ENCODE assay signal across 16 cellular contexts in genomic region chr11:122248939-122249338, GRCh38.
"Had no signal": no experiment of that assay in that cellular context is flagged by ENCODE, and none has a peak within 500 bp of the region (broad histone marks: within the 10 kb centered on the region; RNA-seq: fewer than 3 reads in every experiment).

No MANE protein-coding gene starts in this region.

- H3K4me1 Mint-ChIP-seq: activated B cell treated with CpG ODN at 0.5 μM for 24 hours; activated CD4-positive, alpha-beta T cell treated with anti-CD3 and anti-CD28 coated beads, Interleukin-2, amount 10 ng/mL, durations not matched to agents 24 days and 14 days; T-helper 17 cell had no signal

- H3K9me3 ChIP-seq: ascending aorta, esophagus muscularis mucosa, tibial nerve had no signal

- ATAC-seq: T-helper 17 cell had no signal

- H3K4me3 Mint-ChIP-seq: activated B cell treated with CpG ODN at 0.5 μM for 24 hours; activated CD4-positive, alpha-beta T cell treated with anti-CD3 and anti-CD28 coated beads, Interleukin-2, amount 10 ng/mL, durations not matched to agents 24 days and 14 days; nephron; T-helper 17 cell had no signal

- H3K4me3 ChIP-seq: ascending aorta, cardiac muscle cell, esophagus muscularis mucosa, skin epidermis, tibial nerve had no signal

- DNase-seq: activated B cell treated with CpG ODN at 0.5 μM for 24 hours; activated CD4-positive, alpha-beta T cell treated with anti-CD3 and anti-CD28 coated beads, Interleukin-2, amount 10 ng/mL, durations not matched to agents 24 days and 14 days; activated naive CD4-positive, alpha-beta T cell; glutamatergic neuron; hypothalamus; kidney glomerular epithelial cell; posterior cingulate gyrus; stimulated activated CD4-positive, alpha-beta T cell treated with anti-CD3 and anti-CD28 coated beads, Interleukin-4, amount 100 ng/mL, for 24 hours; stimulated activated naive CD4-positive, alpha-beta T cell; T-helper 17 cell had no signal

- H3K27me3 Mint-ChIP-seq: activated B cell treated with CpG ODN at 0.5 μM for 24 hours; activated CD4-positive, alpha-beta T cell treated with anti-CD3 and anti-CD28 coated beads, Interleukin-2, amount 10 ng/mL, durations not matched to agents 24 days and 14 days; T-helper 17 cell had no signal

- H3K27me3 ChIP-seq: ascending aorta, cardiac muscle cell, esophagus muscularis mucosa, tibial nerve had no signal

- H3K27ac ChIP-seq: ascending aorta, skin epidermis, tibial nerve had no signal

- H3K9me3 Mint-ChIP-seq: activated B cell treated with CpG ODN at 0.5 μM for 24 hours; activated CD4-positive, alpha-beta T cell treated with anti-CD3 and anti-CD28 coated beads, Interleukin-2, amount 10 ng/mL, durations not matched to agents 24 days and 14 days; nephron had no signal

- H3K27ac Mint-ChIP-seq: activated B cell treated with CpG ODN at 0.5 μM for 24 hours; activated CD4-positive, alpha-beta T cell treated with anti-CD3 and anti-CD28 coated beads, Interleukin-2, amount 10 ng/mL, durations not matched to agents 24 days and 14 days; T-helper 17 cell had no signal

- H3K36me3 ChIP-seq: ascending aorta, cardiac muscle cell, esophagus muscularis mucosa, tibial nerve had no signal
